ENCODE assay signal across 24 cellular contexts in genomic region chr5:122703214-122703613, GRCh38.
DNase-seq lines count a peak whose midpoint lies in the region; ATAC-seq and TF ChIP-seq lines count a peak whose summit lies in the region.
"Had no signal": no experiment of that assay in that cellular context is flagged by ENCODE, and none has a peak within 500 bp of the region (broad histone marks: within the 10 kb centered on the region; RNA-seq: fewer than 3 reads in every experiment).

No MANE protein-coding gene starts in this region.

- peak overlapping the region in 10 of 11 experiments; percentile 1 to 71 (median 46); a peak in 14 of 22 replicates for H3K4me2 ChIP-seq in BLaER1 treated with 17β-estradiol and CSF1 and Interleukin-3, amounts not matched to agents 10 nM and 100 nM
- H3K4me2 ChIP-seq: A549, PC-9 had no signal

- H3K36me3 Mint-ChIP-seq in IgD-negative memory B cell = no peaks in the 10 kb centered on the region
- no peaks in the 10 kb centered on the region for H3K36me3 Mint-ChIP-seq in dendritic cell treated with granulocyte-macrophage colony-stimulating factor and Interleukin-4, amounts not matched to agents 40 ng/mL and 50 ng/mL, for 4 days (ENCODE audit: low read depth)
- peaks cover 2% of the 10 kb centered on the region for H3K36me3 Mint-ChIP-seq in memory B cell
- H3K36me3 Mint-ChIP-seq in CD14-positive monocyte = no peaks in the 10 kb centered on the region
- H3K36me3 Mint-ChIP-seq: CD4-positive, alpha-beta memory T cell had no signal

- ATAC-seq in memory B cell (ENCODE audit: low read depth) = no peak
- ATAC-seq: A549, HCT116 had no signal

- no peak overlapping the region for H3K4me3 ChIP-seq in BLaER1 treated with 17β-estradiol and CSF1 and Interleukin-3, amounts not matched to agents 10 nM and 100 nM
- no peak overlapping the region for H3K4me3 ChIP-seq in esophagus muscularis mucosa
- no peak overlapping the region for H3K4me3 ChIP-seq in colonic mucosa
- H3K4me3 ChIP-seq: A549, PC-9, SK-N-MC had no signal

- peak overlapping the region in 3 of 4 donors; percentile 61 to 84 (median 78) for H3K4me3 Mint-ChIP-seq in IgD-negative memory B cell
- no peak overlapping the region for H3K4me3 Mint-ChIP-seq in dendritic cell treated with granulocyte-macrophage colony-stimulating factor and Interleukin-4, amounts not matched to agents 40 ng/mL and 50 ng/mL, for 4 days
- H3K4me3 Mint-ChIP-seq in memory B cell = peak overlapping the region; percentile 27
- no peak overlapping the region for H3K4me3 Mint-ChIP-seq in CD14-positive monocyte
- H3K4me3 Mint-ChIP-seq: CD4-positive, alpha-beta memory T cell had no signal

- H3K27ac ChIP-seq in BLaER1 treated with 17β-estradiol and CSF1 and Interleukin-3, amounts not matched to agents 10 nM and 100 nM = 0 out of 22 replicates have a peak overlapping the region, but pooled peaks of 2 of the 11 experiments have one; percentile 0 to 3
- H3K27ac ChIP-seq in esophagus muscularis mucosa (replicated peaks in 1 of 4) (no peak overlapping the region), colonic mucosa (no peak overlapping the region)
- H3K27ac ChIP-seq: A549, PC-9, SK-N-MC had no signal

- H3K4me1 ChIP-seq in BLaER1 treated with 17β-estradiol and CSF1 and Interleukin-3, amounts not matched to agents 10 nM and 100 nM = peaks cover 7 to 70% (median 24%) of the 10 kb centered on the region in 10 experiments; a peak in 18 of 20 replicates
- H3K4me1 ChIP-seq in esophagus muscularis mucosa (no peaks in the 10 kb centered on the region), colonic mucosa (no peaks in the 10 kb centered on the region)
- H3K4me1 ChIP-seq: A549, BE2C had no signal

- TF ChIP-seq POLR2A in esophagus muscularis mucosa (IDR thresholded peaks at IDR 0.05; ENCODE audit: low read depth) = no peak

- H3K27me3 Mint-ChIP-seq in IgD-negative memory B cell (no peaks in the 10 kb centered on the region), memory B cell (no peaks in the 10 kb centered on the region), CD14-positive monocyte (ENCODE audit: low read depth in 3 of 3) (peaks cover 0 to 1% (median 1%) of the 10 kb centered on the region in 3 donors)
- H3K27me3 Mint-ChIP-seq in dendritic cell treated with granulocyte-macrophage colony-stimulating factor and Interleukin-4, amounts not matched to agents 40 ng/mL and 50 ng/mL, for 4 days = no peaks in the 10 kb centered on the region

- H3K9me3 Mint-ChIP-seq in IgD-negative memory B cell (no peaks in the 10 kb centered on the region), memory B cell (no peaks in the 10 kb centered on the region), CD14-positive monocyte (no peaks in the 10 kb centered on the region)
- no peaks in the 10 kb centered on the region for H3K9me3 Mint-ChIP-seq in dendritic cell treated with granulocyte-macrophage colony-stimulating factor and Interleukin-4, amounts not matched to agents 40 ng/mL and 50 ng/mL, for 4 days
- H3K9me3 Mint-ChIP-seq: CD4-positive, alpha-beta memory T cell had no signal

- H3K27me3 ChIP-seq in BLaER1 treated with 17β-estradiol and CSF1 and Interleukin-3, amounts not matched to agents 10 nM and 100 nM = no peaks in the 10 kb centered on the region
- H3K27me3 ChIP-seq in esophagus muscularis mucosa = no peaks in the 10 kb centered on the region
- H3K27me3 ChIP-seq in colonic mucosa = no peaks in the 10 kb centered on the region
- H3K27me3 ChIP-seq: BE2C had no signal

- H3K27ac Mint-ChIP-seq in IgD-negative memory B cell (peak overlapping the region; percentile 93 to 99 (median 98)), memory B cell (peak overlapping the region; percentile 97), CD14-positive monocyte (no peak overlapping the region)
- peak overlapping the region; percentile 50 for H3K27ac Mint-ChIP-seq in dendritic cell treated with granulocyte-macrophage colony-stimulating factor and Interleukin-4, amounts not matched to agents 40 ng/mL and 50 ng/mL, for 4 days

- TF ChIP-seq EP300 in esophagus muscularis mucosa (IDR thresholded peaks at IDR 0.05) = no peak

- 89% methylated on average over 4 of the region's 4 CpGs for WGBS in esophagus muscularis mucosa

- DNase-seq in memory B cell (ENCODE audit: low spot score in 2 of 2) (no peak), esophagus muscularis mucosa (ENCODE audit: extremely low spot score) (no peak), hypothalamus (lab: John Stamatoyannopoulos, UW) (no peak), colonic mucosa (no peak), CD14-positive monocyte (ENCODE audit: low spot score) (no peak)
- DNase-seq: BE2C; Caco-2; CD4-positive, alpha-beta memory T cell; DMS 273 treated with DMSO at 0.1 percent for 48 hours; DMS79 treated with DMSO at 0.1 percent for 48 hours; Kasumi-1; NCI-H1417; NCI-H187; NCI-H446; NCI-H526; PC-9; RPMI8226; SHP77 treated with DMSO at 0.1 percent for 48 hours had no signal

- H3K9ac ChIP-seq in BLaER1 treated with 17β-estradiol and CSF1 and Interleukin-3, amounts not matched to agents 10 nM and 100 nM = no peak overlapping the region
- no peak overlapping the region for H3K9ac ChIP-seq in colonic mucosa (ENCODE audit: low read depth in 2 of 2, low read length in 2 of 2)

- H3K9me3 ChIP-seq in BLaER1 treated with 17β-estradiol and CSF1 and Interleukin-3, amounts not matched to agents 10 nM and 100 nM (replicated peaks in 1 of 11) = no peaks in the 10 kb centered on the region
- no peaks in the 10 kb centered on the region for H3K9me3 ChIP-seq in esophagus muscularis mucosa
- H3K9me3 ChIP-seq in colonic mucosa = no peaks in the 10 kb centered on the region
- H3K9me3 ChIP-seq: A549, BE2C, Caco-2 had no signal

- TF ChIP-seq CTCF in esophagus muscularis mucosa (IDR thresholded peaks at IDR 0.05) (no peak), colonic mucosa (IDR thresholded peaks at IDR 0.05) (no peak), CD14-positive monocyte (IDR thresholded peaks at IDR 0.05) (no peak)

- H3K36me3 ChIP-seq in BLaER1 treated with 17β-estradiol and CSF1 and Interleukin-3, amounts not matched to agents 10 nM and 100 nM = no peaks in the 10 kb centered on the region
- H3K36me3 ChIP-seq in esophagus muscularis mucosa (no peaks in the 10 kb centered on the region), colonic mucosa (no peaks in the 10 kb centered on the region)
- H3K36me3 ChIP-seq: BE2C had no signal

- H3K4me1 Mint-ChIP-seq in IgD-negative memory B cell (peaks cover 26 to 61% (median 41%) of the 10 kb centered on the region in 3 donors), memory B cell (peaks cover 33% of the 10 kb centered on the region), CD14-positive monocyte (peaks cover 5% of the 10 kb centered on the region)
- peaks cover 13% of the 10 kb centered on the region for H3K4me1 Mint-ChIP-seq in dendritic cell treated with granulocyte-macrophage colony-stimulating factor and Interleukin-4, amounts not matched to agents 40 ng/mL and 50 ng/mL, for 4 days (ENCODE audit: low read depth)

- intact Hi-C loops in dendritic cell treated with granulocyte-macrophage colony-stimulating factor and Interleukin-4, amounts not matched to agents 40 ng/mL and 50 ng/mL, for 4 days (cut with micrococcal nuclease) = loop anchor here (5.0 kb wide), 1 partner anchor 74 kb away; the partner anchor contains the start of gene SNX2
- intact Hi-C loops in esophagus muscularis mucosa (cut with DNase I) (loop anchor here (10.0 kb wide), 1 partner anchor 642 kb away; no protein-coding TSS in a partner anchor), colonic mucosa (cut with DNase I) (no loop called here), CD14-positive monocyte (cut with micrococcal nuclease) (loop anchor here in 1 of 2 donors (10.0 kb wide), 1 partner anchor 72 kb away; the partner anchor contains the start of gene SNX2)

- no peaks in the 10 kb centered on the region for H4K20me1 ChIP-seq in BLaER1 treated with 17β-estradiol and CSF1 and Interleukin-3, amounts not matched to agents 10 nM and 100 nM

Comparison
In these comparisons a context has a peak if more than half of its experiments do, and no peak if none do; other contexts are left out.
1. H3K27ac Mint-ChIP-seq: peak in IgD-negative memory B cell (3 of 3), dendritic cell treated with granulocyte-macrophage colony-stimulating factor and Interleukin-4, amounts not matched to agents 40 ng/mL and 50 ng/mL, for 4 days (single experiment) and memory B cell (single experiment); none in CD14-positive monocyte (0 of 7).
2. H3K4me3 Mint-ChIP-seq: peak in IgD-negative memory B cell (3 of 4) and memory B cell (single experiment); none in dendritic cell treated with granulocyte-macrophage colony-stimulating factor and Interleukin-4, amounts not matched to agents 40 ng/mL and 50 ng/mL, for 4 days (single experiment) and CD14-positive monocyte (0 of 2).